In genomic region chr1:25642710-25643109, GRCh38 we compare ENCODE assay signal across 8 cellular contexts. TPM values are rescaled to one million over a fixed set of nuclear protein-coding genes. Genes with fewer than 3 reads are reported as not detected.
DNase-seq lines count a peak whose midpoint lies in the region; ATAC-seq lines count a peak whose summit lies in the region.

No MANE protein-coding gene starts in this region.

- peak; percentile 84 for ATAC-seq in HG02938 (IDR thresholded peaks at IDR 0.05; ENCODE audit: unreplicated experiment)
- no peak for ATAC-seq in GM21367 (IDR thresholded peaks at IDR 0.05; ENCODE audit: unreplicated experiment)

- DNase-seq in AG08395 (ENCODE audit: low spot score): peak; percentile 52
- peak; percentile 55 for DNase-seq in activated CD4-positive, alpha-beta T cell treated with anti-CD3 and anti-CD28 coated beads for 1 hour
- peak; percentile 55 to 79 for DNase-seq in dermis microvascular lymphatic vessel endothelial cell (ENCODE audit: low read depth in 2 of 2)
- DNase-seq in stimulated activated CD4-positive, alpha-beta T cell treated with anti-CD3 and anti-CD28 coated beads, Interleukin-15, amount 100 ng/mL, for 48 hours (ENCODE audit: low read depth in 2 of 2): peak; percentile 59
- no peak for DNase-seq in 8988T
- no peak for DNase-seq in ureter (ENCODE audit: low spot score)

RNA-seq across cellular contexts. Expression of gene MAN1C1, which starts 26.1 kb away (rescaled TPM):
- total RNA-seq in dermis microvascular lymphatic vessel endothelial cell (0.26 and 0.89 TPM in 2 replicates), ureter (8.7 TPM)

Comparison
In these comparisons a context has a peak if more than half of its experiments do, and no peak if none do; other contexts are left out.
1. DNase-seq: peak in AG08395 (single experiment), activated CD4-positive, alpha-beta T cell treated with anti-CD3 and anti-CD28 coated beads for 1 hour (single experiment), dermis microvascular lymphatic vessel endothelial cell (2 of 2) and stimulated activated CD4-positive, alpha-beta T cell treated with anti-CD3 and anti-CD28 coated beads, Interleukin-15, amount 100 ng/mL, for 48 hours (2 of 2); none in 8988T (single experiment) and ureter (single experiment).